ENCODE assay signal across 1 cellular context in genomic region chr17:73255671-73256181, GRCh38.
TF ChIP-seq lines count a peak whose summit lies in the region.

No MANE protein-coding gene starts in this region.

TF ChIP-seq in HepG2, 621 proteins besides CTCF, POLR2A, EP300 and RAD21 (continued from another document and continues in another):
- peak; percentile 38; the same call in 1 of the 2 replicates for TF ChIP-seq TFDP1 (CRISPR knock-in tag; IDR thresholded peaks at IDR 0.05; ENCODE audit: borderline replicate concordance)
- TF ChIP-seq MED1 (CRISPR knock-in tag; IDR thresholded peaks at IDR 0.05): no peak
- TF ChIP-seq NCOR1 (IDR thresholded peaks at IDR 0.05; ENCODE audit: borderline replicate concordance, low read length): no peak
- no peak for TF ChIP-seq IRF1 (CRISPR knock-in tag; IDR thresholded peaks at IDR 0.05; ENCODE audit: low read depth)
- TF ChIP-seq ZNF232 (CRISPR knock-in tag; IDR thresholded peaks at IDR 0.05; ENCODE audit: borderline replicate concordance): no peak
- TF ChIP-seq KDM5B (CRISPR knock-in tag; IDR thresholded peaks at IDR 0.05; ENCODE audit: borderline replicate concordance): peak; percentile 56; the same call in 1 of the 2 replicates
- no peak for TF ChIP-seq ZNF549 (CRISPR knock-in tag; IDR thresholded peaks at IDR 0.05)
- no peak for TF ChIP-seq PLSCR1 (CRISPR knock-in tag; IDR thresholded peaks at IDR 0.05; ENCODE audit: borderline replicate concordance)
- no peak for TF ChIP-seq ZNF770 (CRISPR knock-in tag; IDR thresholded peaks at IDR 0.05)
- no peak for TF ChIP-seq ZBTB1 (CRISPR knock-in tag; IDR thresholded peaks at IDR 0.05; ENCODE audit: borderline replicate concordance)
- TF ChIP-seq STAT6 (CRISPR knock-in tag; IDR thresholded peaks at IDR 0.05; ENCODE audit: borderline replicate concordance): no peak
- TF ChIP-seq SATB2 (CRISPR knock-in tag; IDR thresholded peaks at IDR 0.05): no peak
- TF ChIP-seq NFATC3 (CRISPR knock-in tag; IDR thresholded peaks at IDR 0.05): no peak; the same call in 1 of the 2 replicates
- no peak for TF ChIP-seq HOXD1 (CRISPR knock-in tag; IDR thresholded peaks at IDR 0.05)
- TF ChIP-seq HOXA9 (CRISPR knock-in tag; IDR thresholded peaks at IDR 0.05; ENCODE audit: borderline replicate concordance): no peak
- no peak for TF ChIP-seq PLRG1 (conservative IDR thresholded peaks at IDR 0.05)
- TF ChIP-seq POGZ (CRISPR knock-in tag; IDR thresholded peaks at IDR 0.05): no peak
- no peak for TF ChIP-seq SAP130 (CRISPR knock-in tag; IDR thresholded peaks at IDR 0.05; ENCODE audit: low read depth)
- no peak for TF ChIP-seq KDM6A (CRISPR knock-in tag; IDR thresholded peaks at IDR 0.05; ENCODE audit: low read depth)
- peak; percentile 100 for TF ChIP-seq STAG1 (CRISPR knock-in tag; IDR thresholded peaks at IDR 0.05)
- no peak for TF ChIP-seq KAT7 (CRISPR knock-in tag; IDR thresholded peaks at IDR 0.05; ENCODE audit: borderline replicate concordance)
- peak; percentile 35; the same call in 1 of the 2 replicates for TF ChIP-seq ARID4A (CRISPR knock-in tag; IDR thresholded peaks at IDR 0.05; ENCODE audit: borderline replicate concordance)
- TF ChIP-seq JDP2 (CRISPR knock-in tag; IDR thresholded peaks at IDR 0.05; ENCODE audit: borderline replicate concordance): no peak
- no peak for TF ChIP-seq PRDM10 (CRISPR knock-in tag; IDR thresholded peaks at IDR 0.05; ENCODE audit: low read depth)
- TF ChIP-seq MEIS2 (CRISPR knock-in tag; IDR thresholded peaks at IDR 0.05): peak; percentile 47; the same call in 1 of the 2 replicates
- no peak for TF ChIP-seq ZNF746 (CRISPR knock-in tag; IDR thresholded peaks at IDR 0.05)
- TF ChIP-seq ZNF337 (CRISPR knock-in tag; IDR thresholded peaks at IDR 0.05; ENCODE audit: borderline replicate concordance, low read depth): 0 out of 2 replicates have a peak, but pooled peaks have one; percentile 29
- TF ChIP-seq ZNF569 (CRISPR knock-in tag; IDR thresholded peaks at IDR 0.05; ENCODE audit: borderline replicate concordance): no peak
- TF ChIP-seq ZNF251 (CRISPR knock-in tag; IDR thresholded peaks at IDR 0.05): no peak
- TF ChIP-seq ZBTB3 (CRISPR knock-in tag; IDR thresholded peaks at IDR 0.05; ENCODE audit: borderline replicate concordance, low read depth): no peak
- no peak for TF ChIP-seq ZNF678 (CRISPR knock-in tag; IDR thresholded peaks at IDR 0.05)
- TF ChIP-seq ZNF121 (CRISPR knock-in tag; IDR thresholded peaks at IDR 0.05): no peak
- no peak for TF ChIP-seq HOXA5 (CRISPR knock-in tag; IDR thresholded peaks at IDR 0.05)
- no peak for TF ChIP-seq SRSF1 (optimal IDR thresholded peaks at IDR 0.05; ENCODE audit: low read depth, low read length)
- no peak for TF ChIP-seq AGO1 (IDR thresholded peaks at IDR 0.05; ENCODE audit: low read depth, low read length, poor library complexity, severe bottlenecking)
- 0 out of 2 replicates have a peak, but pooled peaks have one; percentile 25 for TF ChIP-seq MEIS1 (CRISPR knock-in tag; IDR thresholded peaks at IDR 0.05; ENCODE audit: borderline replicate concordance)
- TF ChIP-seq LRRFIP1 (CRISPR knock-in tag; conservative IDR thresholded peaks at IDR 0.05): no peak
- TF ChIP-seq ATF1 (CRISPR knock-in tag; IDR thresholded peaks at IDR 0.05): no peak
- TF ChIP-seq HDAC2 (CRISPR knock-in tag; IDR thresholded peaks at IDR 0.05): 0 out of 2 replicates have a peak, but pooled peaks have one; percentile 27
- TF ChIP-seq ZNF441 (CRISPR knock-in tag; IDR thresholded peaks at IDR 0.05; ENCODE audit: borderline replicate concordance): peak; percentile 41; the same call in 1 of the 2 replicates
- TF ChIP-seq CEBPG (CRISPR knock-in tag; IDR thresholded peaks at IDR 0.05): no peak
- TF ChIP-seq KLF13 (CRISPR knock-in tag; IDR thresholded peaks at IDR 0.05): no peak
- no peak for TF ChIP-seq TBX2 (CRISPR knock-in tag; IDR thresholded peaks at IDR 0.05; ENCODE audit: borderline replicate concordance)
- no peak for TF ChIP-seq CENPT (CRISPR knock-in tag; IDR thresholded peaks at IDR 0.05; ENCODE audit: low read depth)
- no peak for TF ChIP-seq GRHL1 (CRISPR knock-in tag; conservative IDR thresholded peaks at IDR 0.05)
